In the genomic region with DNA sequence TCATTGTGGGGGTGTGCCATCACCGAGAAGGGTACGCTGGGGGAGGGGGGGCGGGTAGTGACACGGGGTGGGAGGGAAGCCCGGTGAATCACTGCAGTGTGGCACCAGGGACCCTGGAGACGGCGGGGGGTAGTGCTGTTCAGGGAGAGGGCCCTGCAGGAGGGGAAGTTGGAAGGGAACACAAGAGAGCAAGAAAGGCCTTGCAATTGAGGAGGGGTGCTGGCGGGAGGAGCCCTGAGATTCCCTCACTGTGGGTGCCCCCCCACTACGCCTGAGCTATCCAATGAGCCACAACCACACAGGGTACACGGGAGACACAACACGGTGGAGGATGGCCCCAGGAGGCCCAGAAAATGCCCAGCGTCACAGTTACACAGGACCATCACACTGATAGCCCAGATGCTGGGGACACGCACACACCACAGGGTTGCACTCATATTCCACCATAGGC, we compare ENCODE assay signal across 8 cellular contexts. TPM values are rescaled to one million over a fixed set of nuclear protein-coding genes. Genes with fewer than 3 reads are reported as not detected.
DNase-seq lines count a peak whose midpoint lies in the region; ATAC-seq and TF ChIP-seq lines count a peak whose summit lies in the region.

No MANE protein-coding gene starts in this region.

- TF ChIP-seq CTCF in BE2C (IDR thresholded peaks at IDR 0.05; ENCODE audit: low read depth, low read length) = no peak
- TF ChIP-seq CTCF in WTC11 (IDR thresholded peaks at IDR 0.05) = no peak
- no peak for TF ChIP-seq CTCF in H9 (conservative IDR thresholded peaks at IDR 0.05)

- no peak overlapping the region for H3K14ac ChIP-seq in H9 (ENCODE audit: insufficient read depth, low read length)

- no peak overlapping the region for H3K4me2 ChIP-seq in H9 (ENCODE audit: insufficient read depth, insufficient read length, low read length)

- H3K9me3 ChIP-seq in BE2C (no peaks in the 10 kb centered on the region), H9 (ENCODE audit: control insufficient read depth, low read depth, low read length) (no peaks in the 10 kb centered on the region)

- no peak overlapping the region for H2BK5ac ChIP-seq in H9 (ENCODE audit: insufficient read length, low read length)

- H3K79me1 ChIP-seq in H9 (ENCODE audit: insufficient read depth, low read depth, low read length, poor library complexity, severe bottlenecking) = no peaks in the 10 kb centered on the region

- no peak overlapping the region for H3T11ph ChIP-seq in H9 (ENCODE audit: low read length)

- H3K27ac Mint-ChIP-seq in WTC11 (no peak overlapping the region), naive B cell (peak overlapping the region in 1 of 6 donors; percentile 41), H9 (no peak overlapping the region)

- peak overlapping the region; percentile 93 for H3K4me3 ChIP-seq in BE2C (ENCODE audit: low read depth, low read length)

- peaks cover 1% of the 10 kb centered on the region for H4K20me1 ChIP-seq in H9 (ENCODE audit: control insufficient read depth, insufficient read depth, insufficient read length)

- H3K9me3 Mint-ChIP-seq in WTC11 (no peaks in the 10 kb centered on the region), naive B cell (peaks cover 0 to 6% (median 0%) of the 10 kb centered on the region in 7 donors), H9 (peaks cover 0 to 2% of the 10 kb centered on the region in 2 experiments; a peak in 3 of 5 replicates)

- H3K9ac ChIP-seq in H9 (ENCODE audit: extremely low read depth, insufficient read length, low read length) = no peak overlapping the region

- no peak overlapping the region for H4K8ac ChIP-seq in H9 (replicated peaks; ENCODE audit: insufficient read length, low read depth, low read length)

- POLR2A ChIA-PET in WTC11 (lab: Charles Lee) = no interaction called here

- no peak overlapping the region for H2AFZ ChIP-seq in H9 (ENCODE audit: low read length)

- ATAC-seq in WTC11 = no peak
- peak; percentile 10 to 12 for ATAC-seq in naive B cell (ENCODE audit: low read depth in 2 of 2)
- no peak for ATAC-seq in HG02678 (IDR thresholded peaks at IDR 0.05; ENCODE audit: unreplicated experiment)

- H3K4me3 Mint-ChIP-seq in WTC11 (peak overlapping the region; percentile 2), naive B cell (peak overlapping the region; percentile 18 to 84 (median 72)), H9 (peak overlapping the region in 1 of 2 experiments; percentile 43; a peak in 4 of 5 replicates)

- no CpG with 5 or more reads among the region's 13 CpGs for WGBS in H9 (ENCODE audit: extremely low coverage, insufficient read length, low lambda C conversion rate)

- H2BK120ac ChIP-seq in H9 (ENCODE audit: low read depth, low read length, poor library complexity, severe bottlenecking) = no peak overlapping the region

- CTCF ChIA-PET in WTC11 (lab: Charles Lee) = interaction anchor here (1.2 kb wide), 1 partner anchor 121 kb away, joined by 3 read pairs; no protein-coding TSS in a partner anchor

- H3K23ac ChIP-seq in H9 (ENCODE audit: insufficient read length, low read depth, low read length) = no peak overlapping the region

- no peak overlapping the region for H2BK15ac ChIP-seq in H9 (ENCODE audit: low read depth, low read length)

- H3K4me1 Mint-ChIP-seq in WTC11 (peaks cover 26% of the 10 kb centered on the region), naive B cell (peaks cover 39 to 46% (median 43%) of the 10 kb centered on the region in 3 donors), H9 (peaks cover 21 to 40% of the 10 kb centered on the region in 2 experiments)

- H3K23me2 ChIP-seq in H9 (ENCODE audit: insufficient read length, low read depth, low read length, poor library complexity, severe bottlenecking) = peaks cover 9% of the 10 kb centered on the region

- H3K27me3 ChIP-seq in BE2C = no peaks in the 10 kb centered on the region
- H3K27me3 ChIP-seq in H9 (ENCODE audit: insufficient read depth, low read length) = peaks cover 16% of the 10 kb centered on the region; the same call in 1 of the 2 replicates

- no peak overlapping the region for H3K18ac ChIP-seq in H9 (ENCODE audit: insufficient read length, low read depth, low read length)

- no peaks in the 10 kb centered on the region for H3K36me3 Mint-ChIP-seq in WTC11
- H3K36me3 Mint-ChIP-seq in naive B cell = peaks cover 0 to 23% of the 10 kb centered on the region in 2 donors
- peaks cover 0 to under 1% (median 0%) of the 10 kb centered on the region in 3 experiments; a peak in 4 of 7 replicates for H3K36me3 Mint-ChIP-seq in H9 (ENCODE audit: insufficient read depth in 1 of 3, low read depth in 3 of 3)

- H3K4ac ChIP-seq in H9 (ENCODE audit: low read depth, low read length) = no peak overlapping the region

- no peak overlapping the region for H2BK20ac ChIP-seq in H9 (ENCODE audit: low read depth, low read length, poor library complexity, severe bottlenecking)

- no peak overlapping the region for H2AK5ac ChIP-seq in H9 (ENCODE audit: insufficient read length, low read length)

- no peak overlapping the region for H2BK12ac ChIP-seq in H9 (ENCODE audit: insufficient read length, low read depth, low read length)

- H3K4me1 ChIP-seq in BE2C = peaks cover 32% of the 10 kb centered on the region
- no peaks in the 10 kb centered on the region for H3K4me1 ChIP-seq in H9 (ENCODE audit: insufficient read depth, low read length)

- no peaks in the 10 kb centered on the region for H3K79me2 ChIP-seq in H9 (ENCODE audit: insufficient read depth, low read length)

- DNase-seq in BE2C = peak; percentile 77
- peak; percentile 27 for DNase-seq in COR-L47 (lab: John Stamatoyannopoulos, UW)
- no peak for DNase-seq in WTC11 (ENCODE audit: low spot score)
- no peak for DNase-seq in naive B cell
- DNase-seq in HK-2 (ENCODE audit: unreplicated experiment) = no peak
- DNase-seq in OCI-M1 (lab: John Stamatoyannopoulos, UW) = no peak
- no peak for DNase-seq in H9

- no peak overlapping the region for H3K56ac ChIP-seq in H9 (ENCODE audit: insufficient read length, low read depth, low read length)

- H3K27me3 Mint-ChIP-seq in WTC11 (ENCODE audit: low read depth) = peaks cover 50% of the 10 kb centered on the region
- peaks cover 44 to 56% (median 52%) of the 10 kb centered on the region in 3 donors for H3K27me3 Mint-ChIP-seq in naive B cell
- H3K27me3 Mint-ChIP-seq in H9 (ENCODE audit: low read depth) = peaks cover 68% of the 10 kb centered on the region

- H4K91ac ChIP-seq in H9 (ENCODE audit: insufficient read length, low read depth, low read length) = no peak overlapping the region

- H3K27ac ChIP-seq in H9 (ENCODE audit: insufficient read length, low read depth, low read length) = no peak overlapping the region

- no peak overlapping the region for H4K5ac ChIP-seq in H9 (ENCODE audit: insufficient read length, low read depth, low read length)

- H3K36me3 ChIP-seq in BE2C = peaks cover 15% of the 10 kb centered on the region

TF ChIP-seq in WTC11, 78 proteins besides CTCF, POLR2A, EP300 and RAD21 (continues in another document):
- no peak for TF ChIP-seq IRF2 (CRISPR knock-in tag; IDR thresholded peaks at IDR 0.05; ENCODE audit: borderline replicate concordance, low read depth)
- TF ChIP-seq NFE2L1 (CRISPR knock-in tag; IDR thresholded peaks at IDR 0.05) = no peak
- TF ChIP-seq, protein P1, sequence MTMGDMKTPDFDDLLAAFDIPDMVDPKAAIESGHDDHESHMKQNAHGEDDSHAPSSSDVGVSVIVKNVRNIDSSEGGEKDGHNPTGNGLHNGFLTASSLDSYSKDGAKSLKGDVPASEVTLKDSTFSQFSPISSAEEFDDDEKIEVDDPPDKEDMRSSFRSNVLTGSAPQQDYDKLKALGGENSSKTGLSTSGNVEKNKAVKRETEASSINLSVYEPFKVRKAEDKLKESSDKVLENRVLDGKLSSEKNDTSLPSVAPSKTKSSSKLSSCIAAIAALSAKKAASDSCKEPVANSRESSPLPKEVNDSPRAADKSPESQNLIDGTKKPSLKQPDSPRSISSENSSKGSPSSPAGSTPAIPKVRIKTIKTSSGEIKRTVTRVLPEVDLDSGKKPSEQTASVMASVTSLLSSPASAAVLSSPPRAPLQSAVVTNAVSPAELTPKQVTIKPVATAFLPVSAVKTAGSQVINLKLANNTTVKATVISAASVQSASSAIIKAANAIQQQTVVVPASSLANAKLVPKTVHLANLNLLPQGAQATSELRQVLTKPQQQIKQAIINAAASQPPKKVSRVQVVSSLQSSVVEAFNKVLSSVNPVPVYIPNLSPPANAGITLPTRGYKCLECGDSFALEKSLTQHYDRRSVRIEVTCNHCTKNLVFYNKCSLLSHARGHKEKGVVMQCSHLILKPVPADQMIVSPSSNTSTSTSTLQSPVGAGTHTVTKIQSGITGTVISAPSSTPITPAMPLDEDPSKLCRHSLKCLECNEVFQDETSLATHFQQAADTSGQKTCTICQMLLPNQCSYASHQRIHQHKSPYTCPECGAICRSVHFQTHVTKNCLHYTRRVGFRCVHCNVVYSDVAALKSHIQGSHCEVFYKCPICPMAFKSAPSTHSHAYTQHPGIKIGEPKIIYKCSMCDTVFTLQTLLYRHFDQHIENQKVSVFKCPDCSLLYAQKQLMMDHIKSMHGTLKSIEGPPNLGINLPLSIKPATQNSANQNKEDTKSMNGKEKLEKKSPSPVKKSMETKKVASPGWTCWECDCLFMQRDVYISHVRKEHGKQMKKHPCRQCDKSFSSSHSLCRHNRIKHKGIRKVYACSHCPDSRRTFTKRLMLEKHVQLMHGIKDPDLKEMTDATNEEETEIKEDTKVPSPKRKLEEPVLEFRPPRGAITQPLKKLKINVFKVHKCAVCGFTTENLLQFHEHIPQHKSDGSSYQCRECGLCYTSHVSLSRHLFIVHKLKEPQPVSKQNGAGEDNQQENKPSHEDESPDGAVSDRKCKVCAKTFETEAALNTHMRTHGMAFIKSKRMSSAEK (CRISPR knock-in tag; IDR thresholded peaks at IDR 0.05; ENCODE audit: borderline replicate concordance) = no peak
- TF ChIP-seq ZNF671 (CRISPR knock-in tag; IDR thresholded peaks at IDR 0.05) = no peak
- no peak for TF ChIP-seq ZNF396 (CRISPR knock-in tag; IDR thresholded peaks at IDR 0.05; ENCODE audit: borderline replicate concordance)
- TF ChIP-seq ZNF317 (CRISPR knock-in tag; IDR thresholded peaks at IDR 0.05; ENCODE audit: borderline replicate concordance, low read depth) = no peak

RNA-seq across cellular contexts. Expression of a gene that starts 0.5 kb away (rescaled TPM):
- 523 TPM for polyA plus RNA-seq in BE2C (2012; ENCODE audit: insufficient read depth, insufficient read length, low read depth)
- total RNA-seq in WTC11 (2021) = 28.2 to 34.2 TPM (median 30.9 TPM) in 3 replicates
- polyA plus RNA-seq in naive B cell (ENCODE audit: low read depth in 6 of 6) = 1 to 10 TPM in 1 of 6 donors, under 1 TPM in 4, not detected in 1; 0.29 to 1.1 (median 0.45) TPM
- total RNA-seq in H9 (2021) = 11.6 and 12.0 TPM in 2 replicates

RNA-seq across cellular contexts. Expression of a gene that starts 35.4 kb away (rescaled TPM):
- polyA plus RNA-seq in BE2C (2012; ENCODE audit: insufficient read depth, insufficient read length, low read depth) = 203 TPM
- total RNA-seq in WTC11 (2021) (159 to 184 TPM (median 159 TPM) in 3 replicates), H9 (2021) (94.0 and 105 TPM in 2 replicates)
- 100 to 1,000 TPM; 218 to 268 (median 245) TPM for polyA plus RNA-seq in naive B cell (ENCODE audit: low read depth in 6 of 6)

Comparison
In these comparisons a context has a peak if more than half of its experiments do, and no peak if none do; other contexts are left out.
1. DNase-seq: peak in BE2C (single experiment) and COR-L47 (single experiment); none in WTC11 (single experiment), naive B cell (single experiment), HK-2 (single experiment), OCI-M1 (single experiment) and H9 (single experiment).
2. ATAC-seq: peak in naive B cell (2 of 2); none in WTC11 (single experiment) and HG02678 (single experiment).